10 cellular contexts compared by ENCODE assay signal in genomic region chr1:203148127-203148526, GRCh38. TPM values are rescaled to one million over a fixed set of nuclear protein-coding genes. Genes with fewer than 3 reads are reported as not detected.
DNase-seq lines count a peak whose midpoint lies in the region; TF ChIP-seq lines count a peak whose summit lies in the region.
"Had no signal": no experiment of that assay in that cellular context is flagged by ENCODE, and none has a peak within 500 bp of the region (broad histone marks: within the 10 kb centered on the region; RNA-seq: fewer than 3 reads in every experiment).

No MANE protein-coding gene starts in this region.

- no peaks in the 10 kb centered on the region for H4K20me1 ChIP-seq in hepatocyte (ENCODE audit: insufficient read depth, poor library complexity, severe bottlenecking)

- peak; percentile 48 for TF ChIP-seq CTCF in GM12865 (IDR thresholded peaks at IDR 0.05; ENCODE audit: insufficient read depth, low read depth, low read length, missing control alignments)
- peak; percentile 36 for TF ChIP-seq CTCF in RWPE1 (conservative IDR thresholded peaks at IDR 0.05; ENCODE audit: low read depth)
- TF ChIP-seq CTCF in hepatocyte (IDR thresholded peaks at IDR 0.05; ENCODE audit: poor library complexity), result peak; percentile 10

- no peak overlapping the region for H3K4me3 ChIP-seq in GM12865 (ENCODE audit: low read depth, low read length)
- H3K4me3 ChIP-seq in hepatocyte, result no peak overlapping the region
- H3K4me3 ChIP-seq: spleen had no signal

- H3K9me3 ChIP-seq in hepatocyte (ENCODE audit: low read depth), result no peaks in the 10 kb centered on the region

- no peak overlapping the region for H2AFZ ChIP-seq in hepatocyte

- CTCF ChIA-PET in RWPE1 (lab: Yijun Ruan, JAX), result interaction anchor here (0.6 to 2.1 kb wide), 12 partner anchors 14 to 1484 kb away, joined by 3 to 11 read pairs (median 4); partner anchors contain the start of gene ADORA1

- 94% methylated on average over 5 of the region's 5 CpGs for WGBS in hepatocyte (ENCODE audit: low lambda C conversion rate, missing lambda C conversion rate)

- H3K27ac ChIP-seq in RWPE1 (no peak overlapping the region), hepatocyte (no peak overlapping the region)
- H3K27ac ChIP-seq: spleen had no signal

- no peaks in the 10 kb centered on the region for H3K36me3 ChIP-seq in hepatocyte (replicated peaks; ENCODE audit: insufficient read depth, low read depth)
- H3K36me3 ChIP-seq: spleen had no signal

- POLR2A ChIA-PET in RWPE1 (lab: Yijun Ruan, JAX; ENCODE audit: low non-redundant PET), result no interaction called here

- no peak overlapping the region for H3K4me2 ChIP-seq in hepatocyte

- H3K9me2 ChIP-seq in hepatocyte (replicated peaks; ENCODE audit: insufficient read depth), result no peaks in the 10 kb centered on the region

- DNase-seq in 8988T (peak; percentile 39), GM12865 (ENCODE audit: low read depth) (no peak), RWPE1 (ENCODE audit: low spot score) (peak; percentile 60), hepatocyte (ENCODE audit: low spot score) (no peak), AML-193 (lab: John Stamatoyannopoulos, UW) (no peak), DMS114 treated with DMSO at 0.1 percent for 48 hours (lab: John Stamatoyannopoulos, UW; ENCODE audit: unreplicated experiment) (no peak), NOMO-1 treated with DMSO at 0.1 percent for 48 hours (lab: John Stamatoyannopoulos, UW; ENCODE audit: unreplicated experiment) (no peak), NOMO-1 (lab: John Stamatoyannopoulos, UW; ENCODE audit: unreplicated experiment in 2 of 2) (no peak)
- DNase-seq: spleen had no signal

- no peaks in the 10 kb centered on the region for H3K27me3 ChIP-seq in hepatocyte

- H3K79me2 ChIP-seq in hepatocyte, result no peaks in the 10 kb centered on the region

- peaks cover 9% of the 10 kb centered on the region for H3K4me1 ChIP-seq in hepatocyte (ENCODE audit: insufficient read depth)

RNA-seq across cellular contexts. Expression of gene ADORA1, which starts 20.6 kb away (rescaled TPM):
- total RNA-seq in hepatocyte, result 2.3 and 2.4 TPM in 2 replicates
- polyA plus RNA-seq in hepatocyte, result 1.6 and 2.0 TPM in 2 replicates

RNA-seq across cellular contexts. Expression of gene MYBPH, which starts 27.5 kb away (rescaled TPM):
- not detected in 2 replicates for total RNA-seq in hepatocyte
- 0.70 TPM in 1 of 2 replicates, not detected in the other for polyA plus RNA-seq in hepatocyte
- polyA plus RNA-seq: urinary bladder had no signal

RNA-seq across cellular contexts. Expression of gene CHI3L1, which starts 38.4 kb away (rescaled TPM):
- 8.4 and 12.8 TPM in 2 replicates for total RNA-seq in hepatocyte
- polyA plus RNA-seq in hepatocyte, result 21.8 and 25.3 TPM in 2 replicates

Comparison
In these comparisons a context has a peak if more than half of its experiments do, and no peak if none do; other contexts are left out.
1. DNase-seq: peak in 8988T (single experiment) and RWPE1 (single experiment); none in GM12865 (single experiment), hepatocyte (single experiment), AML-193 (0 of 2), DMS114 treated with DMSO at 0.1 percent for 48 hours (single experiment), NOMO-1 treated with DMSO at 0.1 percent for 48 hours (single experiment) and NOMO-1 (0 of 2).
2. Peak in every context shown above with its lines, with median percentiles within 50 percentile points of each other: CTCF ChIP-seq.